ENCODE assay signal across 32 cellular contexts in genomic region chrX:147378767-147379166, GRCh38.
"Had no signal": no experiment of that assay in that cellular context is flagged by ENCODE, and none has a peak within 500 bp of the region (broad histone marks: within the 10 kb centered on the region; RNA-seq: fewer than 3 reads in every experiment).

No MANE protein-coding gene starts in this region.

- H3K4me3 ChIP-seq: adrenal gland, body of pancreas, breast epithelium had no signal

- FAIRE-seq: TTC549 had no signal

- H3K4me1 ChIP-seq: breast epithelium had no signal

- H3K9me3 ChIP-seq: adrenal gland, body of pancreas, breast epithelium had no signal

- H3K36me3 ChIP-seq: adrenal gland, brain microvascular endothelial cell, breast epithelium had no signal

- DNase-seq: activated B cell treated with CpG ODN at 0.5 μM for 24 hours; activated CD4-positive, alpha-beta memory T cell treated with anti-CD3 and anti-CD28 coated beads for 36 hours; activated CD4-positive, alpha-beta T cell treated with anti-CD3 and anti-CD28 coated beads for 4 hours; activated CD4-positive, alpha-beta T cell treated with anti-CD3 and anti-CD28 coated beads, Interleukin-2, amount 10 ng/mL, durations not matched to agents 24 days and 14 days; activated CD4-positive, alpha-beta T cell treated with anti-CD3 and anti-CD28 coated beads, Interleukin-2, amount 50 U/mL, for 1 hour; activated CD4-positive, alpha-beta T cell treated with anti-CD3 and anti-CD28 coated beads, Interleukin-2, amount 50 U/mL, for 4 hours; activated CD4-positive, CD25-positive, alpha-beta regulatory T cell treated with anti-CD3 and anti-CD28 coated beads, Interleukin-2, amount 50 U/mL, for 72 hours; activated CD8-positive, alpha-beta memory T cell treated with anti-CD3 and anti-CD28 coated beads, Interleukin-2, amount 50 U/mL, for 4 hours; activated CD8-positive, alpha-beta T cell treated with anti-CD3 and anti-CD28 coated beads for 36 hours; activated effector memory CD4-positive, alpha-beta T cell treated with anti-CD3 and anti-CD28 coated beads, Interleukin-2, amount 50 U/mL, for 16 hours; activated gamma-delta T cell treated with Interleukin-2 at 50 U/mL for 16 hours; activated naive CD4-positive, alpha-beta T cell; activated naive CD4-positive, alpha-beta T cell treated with anti-CD3 and anti-CD28 coated beads for 36 hours; activated naive CD4-positive, alpha-beta T cell treated with anti-CD3 and anti-CD28 coated beads, Interleukin-2, amount 50 U/mL, for 16 hours; activated naive CD8-positive, alpha-beta T cell treated with anti-CD3 and anti-CD28 coated beads for 36 hours; activated T-cell treated with anti-CD3 and anti-CD28 coated beads for 4 hours; activated T-cell treated with anti-CD3 and anti-CD28 coated beads, Interleukin-2, amount 50 U/mL, for 1 hour; activated T-cell treated with anti-CD3 and anti-CD28 coated beads, Interleukin-2, amount 50 U/mL, for 4 hours; activated T-cell treated with anti-CD3 and anti-CD28 coated beads, Interleukin-2, amount 50 U/mL, for 72 hours; adrenal gland; amniotic stem cell; aorta; body of pancreas; brain microvascular endothelial cell; central memory CD4-positive, alpha-beta T cell; T-helper 2 cell; T-helper 9 cell had no signal

- ATAC-seq: activated CD8-positive, alpha-beta T cell treated with anti-CD3 and anti-CD28 coated beads for 36 hours; activated naive CD4-positive, alpha-beta T cell treated with anti-CD3 and anti-CD28 coated beads, Interleukin-2, amount 50 U/mL, for 72 hours; activated T-cell treated with anti-CD3 and anti-CD28 coated beads, Interleukin-2, amount 50 U/mL, for 4 hours; activated T-cell treated with anti-CD3 and anti-CD28 coated beads, Interleukin-2, amount 50 U/mL, for 72 hours; activated T-helper 17 cell treated with anti-CD3 and anti-CD28 coated beads, Interleukin-2, amount 50 U/mL, for 72 hours; body of pancreas had no signal

- H3K27me3 ChIP-seq: adrenal gland, body of pancreas, brain microvascular endothelial cell had no signal

- H3K27ac ChIP-seq: adrenal gland, body of pancreas, brain microvascular endothelial cell, breast epithelium, VCaP had no signal
